Comparison of ENCODE assay signal across 9 cellular contexts in the genomic region with DNA sequence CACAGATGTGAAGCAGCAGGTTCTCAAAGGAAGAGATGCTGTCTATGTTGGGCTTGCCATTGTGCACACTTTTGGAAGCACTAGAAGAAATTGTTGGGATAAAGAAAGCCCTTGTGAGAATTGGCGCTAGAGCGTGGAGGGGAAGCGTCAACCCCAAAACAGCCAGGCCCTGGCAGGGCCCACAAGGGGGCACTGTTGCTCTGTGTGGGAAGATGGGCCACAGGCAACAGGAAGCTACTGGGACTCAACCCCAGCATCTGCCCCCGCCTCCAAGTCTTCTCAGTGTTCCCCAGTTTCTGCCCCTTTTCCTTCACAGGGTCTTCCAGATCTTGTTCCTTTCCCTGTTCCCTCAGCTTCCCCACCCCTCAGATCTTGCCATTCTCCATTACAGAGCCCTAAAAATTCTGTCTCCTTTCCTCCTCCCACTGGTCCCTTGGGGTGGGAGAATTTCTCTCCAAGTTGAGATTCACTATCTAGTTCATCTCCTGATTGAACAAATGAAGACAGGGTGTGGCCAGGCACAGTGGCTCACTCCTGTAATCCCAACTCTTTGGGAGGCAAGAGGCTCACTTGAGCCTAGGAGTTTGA.
DNase-seq lines count a peak whose midpoint lies in the region; ATAC-seq lines count a peak whose summit lies in the region.
"Had no signal": no experiment of that assay in that cellular context is flagged by ENCODE, and none has a peak within 500 bp of the region (broad histone marks: within the 10 kb centered on the region; RNA-seq: fewer than 3 reads in every experiment).

No MANE protein-coding gene starts in this region.

- H3K4me3 ChIP-seq in SJSA1: no peak overlapping the region

- intact Hi-C loops in head of caudate nucleus (cut with DNase I): no loop called here

- no peaks in the 10 kb centered on the region for H3K4me1 ChIP-seq in SJSA1 (replicated peaks)

- no peak overlapping the region for H3K27ac ChIP-seq in SJSA1

- H3K27me3 ChIP-seq in SJSA1 (replicated peaks): no peaks in the 10 kb centered on the region

- H3K36me3 ChIP-seq in SJSA1: no peaks in the 10 kb centered on the region

- DNase-seq in activated gamma-delta T cell treated with Interleukin-2 at 50 U/mL for 16 hours: peak; percentile 47
- DNase-seq in activated gamma-delta T cell (lab: John Stamatoyannopoulos, UW): no peak
- DNase-seq in SJSA1 (ENCODE audit: low read depth in 1 of 2, low spot score in 2 of 2): peak; percentile 8 to 53
- peak; percentile 86 for DNase-seq in activated effector memory CD4-positive, alpha-beta T cell treated with anti-CD3 and anti-CD28 coated beads, Interleukin-2, amount 50 U/mL, for 16 hours
- peak in 33 of 42 donors; percentile 4 to 66 (median 36) for DNase-seq in head of caudate nucleus
- DNase-seq in retina: peak; percentile 32
- DNase-seq in DMS114 treated with DMSO at 0.1 percent for 48 hours (lab: John Stamatoyannopoulos, UW; ENCODE audit: unreplicated experiment): no peak
- DNase-seq: naive B cell had no signal

- no peaks in the 10 kb centered on the region for H3K9me3 ChIP-seq in SJSA1 (replicated peaks)

- ATAC-seq in HG03342 (IDR thresholded peaks at IDR 0.05; ENCODE audit: unreplicated experiment): peak; percentile 96

Comparison
In these comparisons a context has a peak if more than half of its experiments do, and no peak if none do; other contexts are left out.
1. DNase-seq: peak in activated gamma-delta T cell treated with Interleukin-2 at 50 U/mL for 16 hours (single experiment), SJSA1 (2 of 2), activated effector memory CD4-positive, alpha-beta T cell treated with anti-CD3 and anti-CD28 coated beads, Interleukin-2, amount 50 U/mL, for 16 hours (single experiment), head of caudate nucleus (33 of 42) and retina (single experiment); none in activated gamma-delta T cell (single experiment) and DMS114 treated with DMSO at 0.1 percent for 48 hours (single experiment).